Comparison of ENCODE assay signal across 3 cellular contexts in the genomic region with DNA sequence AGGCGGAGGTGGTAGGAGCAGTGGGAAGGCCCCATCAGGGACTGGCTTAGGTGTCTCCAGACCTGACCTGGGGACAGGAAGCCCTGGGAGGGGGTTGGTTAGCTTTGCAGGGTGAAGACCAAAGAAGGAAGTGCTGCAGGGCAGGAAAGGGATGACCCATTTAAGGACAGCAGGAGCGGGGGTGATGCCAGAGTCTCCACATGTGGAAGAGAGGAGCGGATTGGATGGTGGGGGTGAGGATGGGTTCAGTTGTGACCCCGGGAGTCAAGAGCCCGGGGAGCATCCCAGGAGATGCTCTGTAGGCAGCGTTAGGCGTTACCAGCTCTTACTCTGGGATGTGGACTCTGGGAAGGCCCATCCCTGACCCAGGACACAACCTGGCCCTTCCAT.
A peak's percentile ranks its signal among the peaks of the same experiment; 100 is the strongest.
TF ChIP-seq lines count a peak whose summit lies in the region.

No MANE protein-coding gene starts in this region.

TF ChIP-seq in SK-N-SH, 30 proteins besides CTCF, POLR2A, EP300 and RAD21 (continues in another document):
- TF ChIP-seq, protein P1, sequence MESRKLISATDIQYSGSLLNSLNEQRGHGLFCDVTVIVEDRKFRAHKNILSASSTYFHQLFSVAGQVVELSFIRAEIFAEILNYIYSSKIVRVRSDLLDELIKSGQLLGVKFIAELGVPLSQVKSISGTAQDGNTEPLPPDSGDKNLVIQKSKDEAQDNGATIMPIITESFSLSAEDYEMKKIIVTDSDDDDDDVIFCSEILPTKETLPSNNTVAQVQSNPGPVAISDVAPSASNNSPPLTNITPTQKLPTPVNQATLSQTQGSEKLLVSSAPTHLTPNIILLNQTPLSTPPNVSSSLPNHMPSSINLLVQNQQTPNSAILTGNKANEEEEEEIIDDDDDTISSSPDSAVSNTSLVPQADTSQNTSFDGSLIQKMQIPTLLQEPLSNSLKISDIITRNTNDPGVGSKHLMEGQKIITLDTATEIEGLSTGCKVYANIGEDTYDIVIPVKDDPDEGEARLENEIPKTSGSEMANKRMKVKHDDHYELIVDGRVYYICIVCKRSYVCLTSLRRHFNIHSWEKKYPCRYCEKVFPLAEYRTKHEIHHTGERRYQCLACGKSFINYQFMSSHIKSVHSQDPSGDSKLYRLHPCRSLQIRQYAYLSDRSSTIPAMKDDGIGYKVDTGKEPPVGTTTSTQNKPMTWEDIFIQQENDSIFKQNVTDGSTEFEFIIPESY (IDR thresholded peaks at IDR 0.05; ENCODE audit: borderline replicate concordance, low read depth): no peak
- TF ChIP-seq TEAD4 (IDR thresholded peaks at IDR 0.05; ENCODE audit: borderline replicate concordance, insufficient read depth) (no peak), RXRA (IDR thresholded peaks at IDR 0.05; ENCODE audit: borderline replicate concordance, low read depth) (no peak), ELF1 (IDR thresholded peaks at IDR 0.05) (no peak), REST (IDR thresholded peaks at IDR 0.05; ENCODE audit: low read depth, low read length) (no peak), RFX5 (IDR thresholded peaks at IDR 0.05; ENCODE audit: low read length) (no peak), JUND (IDR thresholded peaks at IDR 0.05) (no peak)
- TF ChIP-seq, protein P2, sequence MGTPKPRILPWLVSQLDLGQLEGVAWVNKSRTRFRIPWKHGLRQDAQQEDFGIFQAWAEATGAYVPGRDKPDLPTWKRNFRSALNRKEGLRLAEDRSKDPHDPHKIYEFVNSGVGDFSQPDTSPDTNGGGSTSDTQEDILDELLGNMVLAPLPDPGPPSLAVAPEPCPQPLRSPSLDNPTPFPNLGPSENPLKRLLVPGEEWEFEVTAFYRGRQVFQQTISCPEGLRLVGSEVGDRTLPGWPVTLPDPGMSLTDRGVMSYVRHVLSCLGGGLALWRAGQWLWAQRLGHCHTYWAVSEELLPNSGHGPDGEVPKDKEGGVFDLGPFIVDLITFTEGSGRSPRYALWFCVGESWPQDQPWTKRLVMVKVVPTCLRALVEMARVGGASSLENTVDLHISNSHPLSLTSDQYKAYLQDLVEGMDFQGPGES (IDR thresholded peaks at IDR 0.05; ENCODE audit: low read depth, low read length): no peak
- TF ChIP-seq, protein P3, sequence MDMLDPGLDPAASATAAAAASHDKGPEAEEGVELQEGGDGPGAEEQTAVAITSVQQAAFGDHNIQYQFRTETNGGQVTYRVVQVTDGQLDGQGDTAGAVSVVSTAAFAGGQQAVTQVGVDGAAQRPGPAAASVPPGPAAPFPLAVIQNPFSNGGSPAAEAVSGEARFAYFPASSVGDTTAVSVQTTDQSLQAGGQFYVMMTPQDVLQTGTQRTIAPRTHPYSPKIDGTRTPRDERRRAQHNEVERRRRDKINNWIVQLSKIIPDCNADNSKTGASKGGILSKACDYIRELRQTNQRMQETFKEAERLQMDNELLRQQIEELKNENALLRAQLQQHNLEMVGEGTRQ (IDR thresholded peaks at IDR 0.05; ENCODE audit: borderline replicate concordance, low read depth, low read length): no peak

TF ChIP-seq in SK-N-SH treated with all-trans-retinoic acid at 6 μM for 48 hours, 23 proteins besides CTCF, POLR2A, EP300 and RAD21 (continues in another document):
- TF ChIP-seq, protein P4, sequence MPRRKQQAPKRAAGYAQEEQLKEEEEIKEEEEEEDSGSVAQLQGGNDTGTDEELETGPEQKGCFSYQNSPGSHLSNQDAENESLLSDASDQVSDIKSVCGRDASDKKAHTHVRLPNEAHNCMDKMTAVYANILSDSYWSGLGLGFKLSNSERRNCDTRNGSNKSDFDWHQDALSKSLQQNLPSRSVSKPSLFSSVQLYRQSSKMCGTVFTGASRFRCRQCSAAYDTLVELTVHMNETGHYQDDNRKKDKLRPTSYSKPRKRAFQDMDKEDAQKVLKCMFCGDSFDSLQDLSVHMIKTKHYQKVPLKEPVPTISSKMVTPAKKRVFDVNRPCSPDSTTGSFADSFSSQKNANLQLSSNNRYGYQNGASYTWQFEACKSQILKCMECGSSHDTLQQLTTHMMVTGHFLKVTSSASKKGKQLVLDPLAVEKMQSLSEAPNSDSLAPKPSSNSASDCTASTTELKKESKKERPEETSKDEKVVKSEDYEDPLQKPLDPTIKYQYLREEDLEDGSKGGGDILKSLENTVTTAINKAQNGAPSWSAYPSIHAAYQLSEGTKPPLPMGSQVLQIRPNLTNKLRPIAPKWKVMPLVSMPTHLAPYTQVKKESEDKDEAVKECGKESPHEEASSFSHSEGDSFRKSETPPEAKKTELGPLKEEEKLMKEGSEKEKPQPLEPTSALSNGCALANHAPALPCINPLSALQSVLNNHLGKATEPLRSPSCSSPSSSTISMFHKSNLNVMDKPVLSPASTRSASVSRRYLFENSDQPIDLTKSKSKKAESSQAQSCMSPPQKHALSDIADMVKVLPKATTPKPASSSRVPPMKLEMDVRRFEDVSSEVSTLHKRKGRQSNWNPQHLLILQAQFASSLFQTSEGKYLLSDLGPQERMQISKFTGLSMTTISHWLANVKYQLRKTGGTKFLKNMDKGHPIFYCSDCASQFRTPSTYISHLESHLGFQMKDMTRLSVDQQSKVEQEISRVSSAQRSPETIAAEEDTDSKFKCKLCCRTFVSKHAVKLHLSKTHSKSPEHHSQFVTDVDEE (CRISPR knock-in tag; IDR thresholded peaks at IDR 0.05): no peak
- TF ChIP-seq BACH2 (CRISPR knock-in tag; IDR thresholded peaks at IDR 0.05; ENCODE audit: borderline replicate concordance) (no peak), SNAI2 (CRISPR knock-in tag; IDR thresholded peaks at IDR 0.05) (no peak), ISL1 (CRISPR knock-in tag; IDR thresholded peaks at IDR 0.05) (no peak), ARNTL (CRISPR knock-in tag; IDR thresholded peaks at IDR 0.05; ENCODE audit: borderline replicate concordance, low read depth) (no peak), ZNF565 (CRISPR knock-in tag; conservative IDR thresholded peaks at IDR 0.05; ENCODE audit: low read depth) (no peak), ZC3H10 (CRISPR knock-in tag; IDR thresholded peaks at IDR 0.05) (no peak), TOX (CRISPR knock-in tag; IDR thresholded peaks at IDR 0.05; ENCODE audit: borderline replicate concordance) (no peak), RARB (CRISPR knock-in tag; IDR thresholded peaks at IDR 0.05) (no peak), ZFP3 (CRISPR knock-in tag; IDR thresholded peaks at IDR 0.05) (no peak), POU6F1 (CRISPR knock-in tag; IDR thresholded peaks at IDR 0.05; ENCODE audit: borderline replicate concordance, low read depth) (no peak), PPARA (CRISPR knock-in tag; IDR thresholded peaks at IDR 0.05; ENCODE audit: borderline replicate concordance) (no peak), OSR1 (CRISPR knock-in tag; IDR thresholded peaks at IDR 0.05) (no peak), TCF4 (CRISPR knock-in tag; IDR thresholded peaks at IDR 0.05; ENCODE audit: borderline replicate concordance) (no peak), ESRRG (CRISPR knock-in tag; IDR thresholded peaks at IDR 0.05) (no peak)
- TF ChIP-seq, protein P5, sequence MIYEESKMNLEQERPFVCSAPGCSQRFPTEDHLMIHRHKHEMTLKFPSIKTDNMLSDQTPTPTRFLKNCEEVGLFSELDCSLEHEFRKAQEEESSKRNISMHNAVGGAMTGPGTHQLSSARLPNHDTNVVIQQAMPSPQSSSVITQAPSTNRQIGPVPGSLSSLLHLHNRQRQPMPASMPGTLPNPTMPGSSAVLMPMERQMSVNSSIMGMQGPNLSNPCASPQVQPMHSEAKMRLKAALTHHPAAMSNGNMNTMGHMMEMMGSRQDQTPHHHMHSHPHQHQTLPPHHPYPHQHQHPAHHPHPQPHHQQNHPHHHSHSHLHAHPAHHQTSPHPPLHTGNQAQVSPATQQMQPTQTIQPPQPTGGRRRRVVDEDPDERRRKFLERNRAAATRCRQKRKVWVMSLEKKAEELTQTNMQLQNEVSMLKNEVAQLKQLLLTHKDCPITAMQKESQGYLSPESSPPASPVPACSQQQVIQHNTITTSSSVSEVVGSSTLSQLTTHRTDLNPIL (CRISPR knock-in tag; IDR thresholded peaks at IDR 0.05; ENCODE audit: low read depth): no peak

TF ChIP-seq in GM12878, 131 proteins besides CTCF, POLR2A, EP300 and RAD21:
- TF ChIP-seq NR2C1 (IDR thresholded peaks at IDR 0.05): no peak
- TF ChIP-seq SPI1 (IDR thresholded peaks at IDR 0.05; ENCODE audit: borderline replicate concordance, insufficient read depth, low read depth, low read length): peak; percentile 12; the same call in 1 of the 2 replicates
